Comparison of ENCODE assay signal across 15 cellular contexts in genomic region chr1:212691561-212692071, GRCh38. TPM values are rescaled to one million over a fixed set of nuclear protein-coding genes. Genes with fewer than 3 reads are reported as not detected.
DNase-seq lines count a peak whose midpoint lies in the region; ATAC-seq and TF ChIP-seq lines count a peak whose summit lies in the region.
"Had no signal": no experiment of that assay in that cellular context is flagged by ENCODE, and none has a peak within 500 bp of the region (broad histone marks: within the 10 kb centered on the region; RNA-seq: fewer than 3 reads in every experiment).

No MANE protein-coding gene starts in this region.

- peak; percentile 87 for ATAC-seq in activated CD4-positive, alpha-beta T cell treated with anti-CD3 and anti-CD28 coated beads for 36 hours
- ATAC-seq in GM19025 (IDR thresholded peaks at IDR 0.05; ENCODE audit: low read depth, unreplicated experiment) (peak; percentile 85), HG03097 (IDR thresholded peaks at IDR 0.05; ENCODE audit: low FRiP score, unreplicated experiment) (peak; percentile 39)
- ATAC-seq in activated T-helper 17 cell treated with anti-CD3 and anti-CD28 coated beads, Interleukin-2, amount 50 U/mL, for 72 hours (replicated peaks) = peak; percentile 90

- CTCF ChIA-PET in activated CD4-positive, alpha-beta T cell treated with anti-CD3 and anti-CD28 coated beads for 36 hours (lab: Charles Lee) = interaction anchor here (0.9 to 1.8 kb wide), 2 partner anchors 23 to 26 kb away, joined by 3 to 4 read pairs; no protein-coding TSS in a partner anchor

- 89% methylated on average over 9 of the region's 9 CpGs for WGBS in esophagus muscularis mucosa

- peaks cover 24% of the 10 kb centered on the region for H3K4me1 Mint-ChIP-seq in activated CD4-positive, alpha-beta T cell treated with anti-CD3 and anti-CD28 coated beads for 36 hours
- peaks cover 5% of the 10 kb centered on the region for H3K4me1 Mint-ChIP-seq in activated T-helper 17 cell treated with anti-CD3 and anti-CD28 coated beads, Interleukin-2, amount 50 U/mL, for 72 hours

- no peaks in the 10 kb centered on the region for H3K9me3 Mint-ChIP-seq in activated CD4-positive, alpha-beta T cell treated with anti-CD3 and anti-CD28 coated beads for 36 hours (ENCODE audit: low read depth)
- H3K9me3 Mint-ChIP-seq in activated T-helper 17 cell treated with anti-CD3 and anti-CD28 coated beads, Interleukin-2, amount 50 U/mL, for 72 hours = no peaks in the 10 kb centered on the region
- H3K9me3 Mint-ChIP-seq: activated B cell treated with CpG ODN at 0.5 μM for 24 hours; activated naive CD4-positive, alpha-beta T cell treated with anti-CD3 and anti-CD28 coated beads, Interleukin-2, amount 50 U/mL, for 24 hours had no signal

- H3K27ac ChIP-seq in Peyer's patch = no peak overlapping the region
- H3K27ac ChIP-seq in esophagus muscularis mucosa (replicated peaks in 1 of 4) = no peak overlapping the region
- H3K27ac ChIP-seq: HL-60 had no signal

- peaks cover 56% of the 10 kb centered on the region for H3K36me3 Mint-ChIP-seq in activated CD4-positive, alpha-beta T cell treated with anti-CD3 and anti-CD28 coated beads for 36 hours (ENCODE audit: low read depth)
- no peaks in the 10 kb centered on the region for H3K36me3 Mint-ChIP-seq in activated T-helper 17 cell treated with anti-CD3 and anti-CD28 coated beads, Interleukin-2, amount 50 U/mL, for 72 hours (ENCODE audit: low read depth)

- H3K27me3 ChIP-seq in Peyer's patch (no peaks in the 10 kb centered on the region), esophagus muscularis mucosa (no peaks in the 10 kb centered on the region)

- H3K36me3 ChIP-seq in Peyer's patch = no peaks in the 10 kb centered on the region
- no peaks in the 10 kb centered on the region for H3K36me3 ChIP-seq in esophagus muscularis mucosa

- no peak for TF ChIP-seq CTCF in Peyer's patch (IDR thresholded peaks at IDR 0.05)
- no peak for TF ChIP-seq CTCF in esophagus muscularis mucosa (IDR thresholded peaks at IDR 0.05)

- intact Hi-C loops in activated CD4-positive, alpha-beta T cell treated with anti-CD3 and anti-CD28 coated beads for 36 hours (cut with DNase I, micrococcal nuclease) = loop anchor here (1.0 to 10.0 kb wide), 3 partner anchors 8 to 303 kb away; no protein-coding TSS in a partner anchor
- intact Hi-C loops in esophagus muscularis mucosa (cut with DNase I) = no loop called here

- TF ChIP-seq POLR2A in Peyer's patch (IDR thresholded peaks at IDR 0.05) (no peak), esophagus muscularis mucosa (IDR thresholded peaks at IDR 0.05; ENCODE audit: low read depth) (no peak)

- POLR2A ChIA-PET in activated CD4-positive, alpha-beta T cell treated with anti-CD3 and anti-CD28 coated beads for 36 hours (lab: Charles Lee) = interaction anchor here (0.9 kb wide), 1 partner anchor 13 kb away, joined by 4 read pairs; no protein-coding TSS in a partner anchor

- H3K4me3 ChIP-seq in Peyer's patch (no peak overlapping the region), esophagus muscularis mucosa (no peak overlapping the region)

- no peaks in the 10 kb centered on the region for H3K27me3 Mint-ChIP-seq in activated CD4-positive, alpha-beta T cell treated with anti-CD3 and anti-CD28 coated beads for 36 hours
- no peaks in the 10 kb centered on the region for H3K27me3 Mint-ChIP-seq in activated T-helper 17 cell treated with anti-CD3 and anti-CD28 coated beads, Interleukin-2, amount 50 U/mL, for 72 hours
- H3K27me3 Mint-ChIP-seq: activated naive CD4-positive, alpha-beta T cell treated with anti-CD3 and anti-CD28 coated beads, Interleukin-2, amount 50 U/mL, for 24 hours had no signal

- no peak overlapping the region for H3K4me3 Mint-ChIP-seq in activated CD4-positive, alpha-beta T cell treated with anti-CD3 and anti-CD28 coated beads for 36 hours
- H3K4me3 Mint-ChIP-seq in activated T-helper 17 cell treated with anti-CD3 and anti-CD28 coated beads, Interleukin-2, amount 50 U/mL, for 72 hours = no peak overlapping the region
- H3K4me3 Mint-ChIP-seq: activated B cell treated with CpG ODN at 0.5 μM for 24 hours; activated naive CD4-positive, alpha-beta T cell treated with anti-CD3 and anti-CD28 coated beads, Interleukin-2, amount 50 U/mL, for 24 hours had no signal

- peak overlapping the region; percentile 60 for H3K27ac Mint-ChIP-seq in activated CD4-positive, alpha-beta T cell treated with anti-CD3 and anti-CD28 coated beads for 36 hours
- H3K27ac Mint-ChIP-seq in activated T-helper 17 cell treated with anti-CD3 and anti-CD28 coated beads, Interleukin-2, amount 50 U/mL, for 72 hours = no peak overlapping the region
- H3K27ac Mint-ChIP-seq: activated B cell treated with CpG ODN at 0.5 μM for 24 hours; activated naive CD4-positive, alpha-beta T cell treated with anti-CD3 and anti-CD28 coated beads, Interleukin-2, amount 50 U/mL, for 24 hours had no signal

- DNase-seq in activated CD4-positive, alpha-beta T cell treated with anti-CD3 and anti-CD28 coated beads for 36 hours = peak; percentile 68
- no peak for DNase-seq in activated CD4-positive, alpha-beta T cell treated with anti-CD3 and anti-CD28 coated beads for 4 hours
- DNase-seq in Peyer's patch = no peak
- DNase-seq in NCI-H2081 treated with DMSO at 0.1 percent for 48 hours (lab: John Stamatoyannopoulos, UW) = no peak
- no peak for DNase-seq in esophagus muscularis mucosa (ENCODE audit: extremely low spot score)
- DNase-seq: activated B cell treated with CpG ODN at 0.5 μM for 24 hours, caudate nucleus, Kasumi-1, NCI-H187, NCI-H524 treated with DMSO at 0.1 percent for 48 hours had no signal

- H3K9me3 ChIP-seq in Peyer's patch (no peaks in the 10 kb centered on the region), esophagus muscularis mucosa (no peaks in the 10 kb centered on the region)

- no peaks in the 10 kb centered on the region for H3K4me1 ChIP-seq in Peyer's patch
- no peaks in the 10 kb centered on the region for H3K4me1 ChIP-seq in esophagus muscularis mucosa

- no peak for TF ChIP-seq EP300 in esophagus muscularis mucosa (IDR thresholded peaks at IDR 0.05)

RNA-seq across cellular contexts. Expression of gene BATF3, which starts 8.0 kb away (rescaled TPM):
- total RNA-seq in activated CD4-positive, alpha-beta T cell treated with anti-CD3 and anti-CD28 coated beads for 36 hours = 100 to 1,000 TPM; 129 to 149 TPM
- total RNA-seq in activated T-helper 17 cell treated with anti-CD3 and anti-CD28 coated beads, Interleukin-2, amount 50 U/mL, for 72 hours = 100 to 1,000 TPM in 1 of 2 donors, 10 to 100 TPM in 1; 97.3 to 129 TPM
- total RNA-seq in Peyer's patch = 1 to 10 TPM in 3 of 4 donors, not detected in 1; 2.1 to 6.6 (median 4.7) TPM
- 1 to 10 TPM; 2.1 to 8.1 (median 5.9) TPM for total RNA-seq in esophagus muscularis mucosa

Comparison
In these comparisons a context has a peak if more than half of its experiments do, and no peak if none do; other contexts are left out.
1. ATAC-seq: peak in every context shown above with its lines; median percentile 90 in activated T-helper 17 cell treated with anti-CD3 and anti-CD28 coated beads, Interleukin-2, amount 50 U/mL, for 72 hours; 87 in activated CD4-positive, alpha-beta T cell treated with anti-CD3 and anti-CD28 coated beads for 36 hours; 85 in GM19025; 39 in HG03097.
2. RNA of gene BATF3, which starts 8.0 kb away (total RNA-seq): 129 to 149 TPM in activated CD4-positive, alpha-beta T cell treated with anti-CD3 and anti-CD28 coated beads for 36 hours and 97.3 to 129 TPM in activated T-helper 17 cell treated with anti-CD3 and anti-CD28 coated beads, Interleukin-2, amount 50 U/mL, for 72 hours; 2.1 to 8.1 TPM in esophagus muscularis mucosa and 2.1 to 6.6 TPM in Peyer's patch; every median in the first group is over 10 times any median in the second.